ENCODE assay signal across 15 cellular contexts in the genomic region with DNA sequence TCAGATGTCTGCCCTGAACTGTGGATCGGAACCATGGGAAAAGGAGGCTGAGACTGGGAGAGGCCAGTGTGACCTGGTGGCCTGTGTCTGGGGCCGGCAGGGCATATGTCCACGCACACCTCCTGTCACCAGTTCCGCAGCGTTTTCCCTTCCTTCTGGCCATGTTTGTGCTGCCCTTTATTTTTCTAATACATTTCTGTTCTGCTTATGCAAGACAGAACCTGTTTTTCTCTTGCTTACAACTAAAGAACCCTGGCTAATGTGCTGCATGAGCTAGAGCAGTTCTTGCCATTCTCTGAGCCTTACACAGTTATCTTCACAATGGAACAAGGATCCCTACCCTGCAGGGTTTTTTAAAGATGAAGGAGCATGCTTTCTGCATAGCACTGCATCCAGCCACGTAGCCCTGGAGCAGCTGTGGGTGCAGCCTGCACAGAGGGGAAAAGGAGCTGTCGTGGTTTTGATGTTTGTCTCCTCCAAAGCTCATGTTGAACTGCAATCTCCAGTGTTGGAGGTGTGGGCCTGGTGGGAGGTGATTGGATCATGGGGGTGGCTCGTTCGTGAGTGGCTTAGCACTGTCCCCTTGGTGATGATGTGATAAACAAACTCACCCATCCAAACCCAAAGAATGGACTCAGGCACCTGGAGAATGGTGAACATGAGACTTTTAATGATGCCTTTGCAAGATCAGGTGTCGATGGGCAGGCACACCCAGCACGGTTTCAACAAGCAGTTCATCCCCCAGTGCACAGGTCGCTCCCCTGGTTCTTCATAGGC.
A peak's percentile ranks its signal among the peaks of the same experiment; 100 is the strongest.
DNase-seq lines count a peak whose midpoint lies in the region; ATAC-seq and TF ChIP-seq lines count a peak whose summit lies in the region.
"Had no signal": no experiment of that assay in that cellular context is flagged by ENCODE, and none has a peak within 500 bp of the region (broad histone marks: within the 10 kb centered on the region; RNA-seq: fewer than 3 reads in every experiment).

No MANE protein-coding gene starts in this region.

- H3K27me3 Mint-ChIP-seq in H9 (ENCODE audit: low read depth) = peaks cover 23% of the 10 kb centered on the region
- H3K27me3 Mint-ChIP-seq in naive thymus-derived CD4-positive, alpha-beta T cell = peaks cover 0 to 35% (median 5%) of the 10 kb centered on the region in 5 donors
- H3K27me3 Mint-ChIP-seq in activated T-cell treated with anti-CD3 and anti-CD28 coated beads, Interleukin-2, amount 50 U/mL, for 72 hours (ENCODE audit: low read depth) = peaks cover 18% of the 10 kb centered on the region

- no peaks in the 10 kb centered on the region for H3K4me1 ChIP-seq in H9 (ENCODE audit: insufficient read depth, low read length)
- H3K4me1 ChIP-seq in naive thymus-derived CD4-positive, alpha-beta T cell (ENCODE audit: control insufficient read depth in 2 of 2, insufficient read depth in 2 of 2, low read length in 2 of 2) = no peaks in the 10 kb centered on the region
- H3K4me1 ChIP-seq: HAP-1, SJCRH30 had no signal

- no peak overlapping the region for H2BK120ac ChIP-seq in H9 (ENCODE audit: low read depth, low read length, poor library complexity, severe bottlenecking)

- H2BK20ac ChIP-seq in H9 (ENCODE audit: low read depth, low read length, poor library complexity, severe bottlenecking) = no peak overlapping the region

- no peak overlapping the region for H3T11ph ChIP-seq in H9 (ENCODE audit: low read length)

- H4K8ac ChIP-seq in H9 (replicated peaks; ENCODE audit: insufficient read length, low read depth, low read length) = no peak overlapping the region

- H3K27ac Mint-ChIP-seq in H9 = no peak overlapping the region
- no peak overlapping the region for H3K27ac Mint-ChIP-seq in naive thymus-derived CD4-positive, alpha-beta T cell
- no peak overlapping the region for H3K27ac Mint-ChIP-seq in activated T-cell treated with anti-CD3 and anti-CD28 coated beads, Interleukin-2, amount 50 U/mL, for 72 hours

- H3K56ac ChIP-seq in H9 (ENCODE audit: insufficient read length, low read depth, low read length) = no peak overlapping the region

- intact Hi-C loops in posterior vena cava (cut with DNase I) = no loop called here
- intact Hi-C loops in naive thymus-derived CD4-positive, alpha-beta T cell (cut with micrococcal nuclease) = no loop called here

- H3K27me3 ChIP-seq in H9 (ENCODE audit: insufficient read depth, low read length) = peaks cover 3% of the 10 kb centered on the region; the same call in 1 of the 2 replicates
- H3K27me3 ChIP-seq in naive thymus-derived CD4-positive, alpha-beta T cell (ENCODE audit: control insufficient read depth in 2 of 2, insufficient read depth in 2 of 2, low read length in 2 of 2) = no peaks in the 10 kb centered on the region

- H3K4me2 ChIP-seq in H9 (ENCODE audit: insufficient read depth, insufficient read length, low read length) = no peak overlapping the region

- no peaks in the 10 kb centered on the region for H3K79me1 ChIP-seq in H9 (ENCODE audit: insufficient read depth, low read depth, low read length, poor library complexity, severe bottlenecking)

- H3K4me3 ChIP-seq in naive thymus-derived CD4-positive, alpha-beta T cell (ENCODE audit: low read length) = no peak overlapping the region
- H3K4me3 ChIP-seq: HAP-1, SJCRH30 had no signal

- no peaks in the 10 kb centered on the region for H3K36me3 ChIP-seq in naive thymus-derived CD4-positive, alpha-beta T cell (ENCODE audit: control insufficient read depth in 2 of 3, insufficient read depth in 3 of 3, low read length in 3 of 3)
- H3K36me3 ChIP-seq: HAP-1, SJCRH30 had no signal

- H3K4ac ChIP-seq in H9 (ENCODE audit: low read depth, low read length) = no peak overlapping the region

- CTCF ChIA-PET in naive thymus-derived CD4-positive, alpha-beta T cell (lab: Charles Lee) = no interaction called here

- no peak for TF ChIP-seq CTCF in H9 (conservative IDR thresholded peaks at IDR 0.05)

- DNase-seq in H9 (peak; percentile 8), NCI-H2107 treated with DMSO at 0.1 percent for 48 hours (lab: John Stamatoyannopoulos, UW; ENCODE audit: unreplicated experiment) (peak; percentile 20), left kidney (ENCODE audit: low read depth, low spot score) (peak; percentile 91), posterior vena cava (ENCODE audit: low spot score) (peak; percentile 40), AG08396 (ENCODE audit: low spot score) (no peak)
- DNase-seq in naive thymus-derived CD4-positive, alpha-beta T cell = no peak
- DNase-seq in activated T-cell treated with anti-CD3 and anti-CD28 coated beads, Interleukin-2, amount 50 U/mL, for 72 hours = no peak
- DNase-seq: COR-L47, DMS 273 treated with DMSO at 0.1 percent for 48 hours, GDM1, NCI-H1417, NCI-H187 treated with DMSO at 0.1 percent for 48 hours, NCI-H510A treated with DMSO at 0.1 percent for 48 hours, SJCRH30 had no signal

- no peak overlapping the region for H3K4me3 Mint-ChIP-seq in H9
- H3K4me3 Mint-ChIP-seq in naive thymus-derived CD4-positive, alpha-beta T cell = no peak overlapping the region
- no peak overlapping the region for H3K4me3 Mint-ChIP-seq in activated T-cell treated with anti-CD3 and anti-CD28 coated beads, Interleukin-2, amount 50 U/mL, for 72 hours

- H4K20me1 ChIP-seq in H9 (ENCODE audit: control insufficient read depth, insufficient read depth, insufficient read length) = no peaks in the 10 kb centered on the region

- H3K9me3 ChIP-seq in H9 (ENCODE audit: control insufficient read depth, low read depth, low read length) = peaks cover 19% of the 10 kb centered on the region
- H3K9me3 ChIP-seq in naive thymus-derived CD4-positive, alpha-beta T cell (ENCODE audit: control insufficient read depth in 2 of 3, low read length in 3 of 3) = peaks cover 0 to 24% (median 0%) of the 10 kb centered on the region in 3 experiments
- H3K9me3 ChIP-seq: HAP-1, SJCRH30 had no signal

- no peaks in the 10 kb centered on the region for H3K23me2 ChIP-seq in H9 (ENCODE audit: insufficient read length, low read depth, low read length, poor library complexity, severe bottlenecking)

- no peak overlapping the region; the same call in 1 of the 2 replicates for H3K14ac ChIP-seq in H9 (ENCODE audit: insufficient read depth, low read length)

- H4K91ac ChIP-seq in H9 (ENCODE audit: insufficient read length, low read depth, low read length) = no peak overlapping the region

- H2BK5ac ChIP-seq in H9 (ENCODE audit: insufficient read length, low read length) = no peak overlapping the region

- no peak overlapping the region for H2BK12ac ChIP-seq in H9 (ENCODE audit: insufficient read length, low read depth, low read length)

- H2AFZ ChIP-seq in H9 (ENCODE audit: low read length) = no peak overlapping the region

- peaks cover 8 to 10% of the 10 kb centered on the region in 2 experiments for H3K4me1 Mint-ChIP-seq in H9
- H3K4me1 Mint-ChIP-seq in naive thymus-derived CD4-positive, alpha-beta T cell = no peaks in the 10 kb centered on the region
- no peaks in the 10 kb centered on the region for H3K4me1 Mint-ChIP-seq in activated T-cell treated with anti-CD3 and anti-CD28 coated beads, Interleukin-2, amount 50 U/mL, for 72 hours (ENCODE audit: low read depth)

- H3K27ac ChIP-seq in H9 (ENCODE audit: insufficient read length, low read depth, low read length) = no peak overlapping the region
- no peak overlapping the region for H3K27ac ChIP-seq in naive thymus-derived CD4-positive, alpha-beta T cell (ENCODE audit: low read depth, low read length)
- H3K27ac ChIP-seq: SJCRH30 had no signal

- ATAC-seq in naive thymus-derived CD4-positive, alpha-beta T cell = no peak
- no peak for ATAC-seq in activated T-cell treated with anti-CD3 and anti-CD28 coated beads, Interleukin-2, amount 50 U/mL, for 72 hours (replicated peaks in 1 of 2)

- WGBS in H9 (ENCODE audit: extremely low coverage, insufficient read length, low lambda C conversion rate) = no CpG with 5 or more reads among the region's 12 CpGs

- H3K9ac ChIP-seq in H9 (ENCODE audit: extremely low read depth, insufficient read length, low read length) = no peak overlapping the region

- POLR2A ChIA-PET in naive thymus-derived CD4-positive, alpha-beta T cell (lab: Charles Lee) = no interaction called here

- H4K5ac ChIP-seq in H9 (ENCODE audit: insufficient read length, low read depth, low read length) = no peak overlapping the region

- H3K18ac ChIP-seq in H9 (ENCODE audit: insufficient read length, low read depth, low read length) = no peak overlapping the region

- H2BK15ac ChIP-seq in H9 (ENCODE audit: low read depth, low read length) = no peak overlapping the region

- H3K36me3 Mint-ChIP-seq in H9 (ENCODE audit: insufficient read depth in 1 of 3, low read depth in 3 of 3) = peaks cover 5 to 7% (median 6%) of the 10 kb centered on the region in 3 experiments; a peak in 6 of 7 replicates
- peaks cover 0 to 7% (median 0%) of the 10 kb centered on the region in 5 donors for H3K36me3 Mint-ChIP-seq in naive thymus-derived CD4-positive, alpha-beta T cell
- peaks cover 0 to 3% of the 10 kb centered on the region in 2 donors for H3K36me3 Mint-ChIP-seq in activated T-cell treated with anti-CD3 and anti-CD28 coated beads, Interleukin-2, amount 50 U/mL, for 72 hours (ENCODE audit: insufficient read depth in 2 of 2)

- H2AK5ac ChIP-seq in H9 (ENCODE audit: insufficient read length, low read length) = no peak overlapping the region

- H3K79me2 ChIP-seq in H9 (ENCODE audit: insufficient read depth, low read length) = no peaks in the 10 kb centered on the region

- no peak overlapping the region for H3K23ac ChIP-seq in H9 (ENCODE audit: insufficient read length, low read depth, low read length)

- H3K9me3 Mint-ChIP-seq in H9 = peaks cover 26 to 30% of the 10 kb centered on the region in 2 experiments
- peaks cover 0 to 22% (median 10%) of the 10 kb centered on the region in 11 donors for H3K9me3 Mint-ChIP-seq in naive thymus-derived CD4-positive, alpha-beta T cell
- peaks cover 2% of the 10 kb centered on the region in 2 donors for H3K9me3 Mint-ChIP-seq in activated T-cell treated with anti-CD3 and anti-CD28 coated beads, Interleukin-2, amount 50 U/mL, for 72 hours

Comparison
In these comparisons a context has a peak if more than half of its experiments do, and no peak if none do; other contexts are left out.
1. DNase-seq: peak in H9 (single experiment), NCI-H2107 treated with DMSO at 0.1 percent for 48 hours (single experiment), left kidney (single experiment) and posterior vena cava (single experiment); none in naive thymus-derived CD4-positive, alpha-beta T cell (0 of 9), activated T-cell treated with anti-CD3 and anti-CD28 coated beads, Interleukin-2, amount 50 U/mL, for 72 hours (0 of 2) and AG08396 (single experiment).